Comparison of ENCODE assay signal across 9 cellular contexts in the genomic region with DNA sequence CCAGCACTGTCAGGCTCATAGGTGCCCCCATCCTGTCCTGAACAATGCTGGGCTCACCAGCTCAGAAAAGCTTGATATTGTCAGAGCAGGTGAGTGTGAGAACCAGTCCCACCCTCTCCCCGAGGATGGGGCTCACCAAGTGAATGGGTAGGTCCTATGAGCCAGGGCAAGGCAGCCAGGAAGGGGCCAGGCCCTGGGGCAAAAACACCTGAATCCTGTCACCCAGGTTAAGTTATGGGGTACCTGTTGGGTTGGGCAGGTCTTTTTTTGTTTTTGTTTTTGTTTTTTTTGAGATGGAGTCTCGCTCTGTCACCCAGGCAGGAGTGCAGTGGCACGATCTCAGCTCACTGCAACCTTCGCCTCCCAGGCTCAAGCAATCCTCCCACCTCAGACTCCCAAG. TPM values are rescaled to one million over a fixed set of nuclear protein-coding genes. Genes with fewer than 3 reads are reported as not detected.
DNase-seq lines count a peak whose midpoint lies in the region; ATAC-seq, FAIRE-seq and TF ChIP-seq lines count a peak whose summit lies in the region.
"Not testable (repeated sequence)": the region's sequence is repeated elsewhere in the genome, so short reads cannot be mapped to it uniquely, and the experiment has no call there.
"Had no signal": no experiment of that assay in that cellular context is flagged by ENCODE, and none has a peak within 500 bp of the region (broad histone marks: within the 10 kb centered on the region; RNA-seq: fewer than 3 reads in every experiment).

No MANE protein-coding gene starts in this region.

- not testable (repeated sequence) for H4K91ac ChIP-seq in IMR-90 (ENCODE audit: insufficient read depth, low read depth, low read length); mesenchymal stem cell (ENCODE audit: low read length)

- H3K36me3 ChIP-seq in HEK293 (ENCODE audit: control insufficient read depth in 2 of 2, insufficient read depth in 1 of 2, low read length in 2 of 2); K562 (ENCODE audit: control insufficient read depth, insufficient read depth, low read length): not testable (repeated sequence)
- peaks cover 50% of the 10 kb centered on the region for H3K36me3 ChIP-seq in IMR-90 (ENCODE audit: control insufficient read depth, insufficient read depth, low read length)
- H3K36me3 ChIP-seq in mesenchymal stem cell (ENCODE audit: control insufficient read depth in 1 of 2, insufficient read depth in 2 of 2, low read depth in 1 of 2, low read length in 2 of 2), result peaks cover 63 to 67% of the 10 kb centered on the region in 2 experiments

- not testable (repeated sequence) for H3K4me2 ChIP-seq in IMR-90 (ENCODE audit: low read depth, low read length); K562 (ENCODE audit: insufficient read depth, low read length); mesenchymal stem cell (ENCODE audit: low read length, poor library complexity, severe bottlenecking)

- not testable (repeated sequence) for DNase-seq in IMR-90; K562 (ENCODE audit: extremely low read depth in 1 of 4, low spot score in 3 of 4); mesenchymal stem cell

- not testable (repeated sequence) for TF ChIP-seq EP300 in K562 (IDR thresholded peaks at IDR 0.05; ENCODE audit: low read length)

- not testable (repeated sequence) for TF ChIP-seq RAD21 in IMR-90 (IDR thresholded peaks at IDR 0.05; ENCODE audit: low read length); K562 (CRISPR knock-in tag; conservative IDR thresholded peaks at IDR 0.05 in 1 of 2, IDR thresholded peaks at IDR 0.05 in 1 of 2)

- H3K18ac ChIP-seq in IMR-90 (ENCODE audit: low read depth, low read length); mesenchymal stem cell (ENCODE audit: low read depth in 1 of 2, low read length in 2 of 2): not testable (repeated sequence)

- H2AFZ ChIP-seq in IMR-90 (replicated peaks; ENCODE audit: low read length, poor library complexity); K562 (ENCODE audit: low read depth, low read length); mesenchymal stem cell (ENCODE audit: low read depth, low read length): not testable (repeated sequence)

- H3K27me3 ChIP-seq in IMR-90 (ENCODE audit: control insufficient read depth, insufficient read depth, low read length); mesenchymal stem cell (ENCODE audit: control insufficient read depth in 1 of 2, insufficient read depth in 1 of 2, low read length in 2 of 2): not testable (repeated sequence)
- peaks cover 11 to 51% of the 10 kb centered on the region in 2 experiments; a peak in 4 of 5 replicates for H3K27me3 ChIP-seq in K562 (ENCODE audit: control insufficient read depth in 2 of 2, insufficient read depth in 2 of 2, low read length in 2 of 2)

- H2BK15ac ChIP-seq in IMR-90 (ENCODE audit: low read depth, low read length), result not testable (repeated sequence)
- H2BK15ac ChIP-seq in mesenchymal stem cell (ENCODE audit: low read depth, poor library complexity, severe bottlenecking), result peak overlapping the region; percentile 17

- not testable (repeated sequence) for H3K79me1 ChIP-seq in IMR-90 (ENCODE audit: low read depth in 1 of 2, low read length in 2 of 2); mesenchymal stem cell (replicated peaks; ENCODE audit: low read length, poor library complexity, severe bottlenecking)

- H2BK120ac ChIP-seq in IMR-90 (ENCODE audit: low read depth, low read length); mesenchymal stem cell (ENCODE audit: low read depth, low read length): not testable (repeated sequence)

- TF ChIP-seq CTCF in HEK293 (tag by site-specific recombination; IDR thresholded peaks at IDR 0.05); IMR-90 (conservative IDR thresholded peaks at IDR 0.05; ENCODE audit: low read depth, low read length); K562 (IDR thresholded peaks at IDR 0.05 in 2 of 3, conservative IDR thresholded peaks at IDR 0.05 in 1 of 3; ENCODE audit: insufficient read depth in 2 of 3, low read depth in 1 of 3, low read length in 3 of 3): not testable (repeated sequence)

- not testable (repeated sequence) for BruUV-seq in IMR-90 (replicated peaks; lab: Mats Ljungman, UMichigan); K562 (replicated peaks; lab: Mats Ljungman, UMichigan)

- not testable (repeated sequence) for H3K9ac ChIP-seq in IMR-90 (ENCODE audit: low read depth, low read length); K562 (ENCODE audit: insufficient read depth in 1 of 2, low read depth in 2 of 2, low read length in 2 of 2); mesenchymal stem cell (ENCODE audit: low read length)

- H3K56ac ChIP-seq in IMR-90 (ENCODE audit: extremely low read depth, insufficient read depth, low read length), result not testable (repeated sequence)

- H3K9me3 ChIP-seq in HEK293 (ENCODE audit: control insufficient read depth, insufficient read depth, low read depth, low read length); IMR-90 (ENCODE audit: control insufficient read depth, insufficient read depth, low read length); K562 (replicated peaks; ENCODE audit: control insufficient read depth, insufficient read depth, low read depth, low read length); mesenchymal stem cell (ENCODE audit: control insufficient read depth, low read length): not testable (repeated sequence)

- POLR2A ChIA-PET in HEK293 (lab: Yijun Ruan, JAX); IMR-90 (lab: Charles Lee; ENCODE audit: unreplicated experiment); K562 (lab: Yijun Ruan, JAX): not testable (repeated sequence)

- H4K20me1 ChIP-seq in IMR-90 (ENCODE audit: insufficient read depth, low read length), result not testable (repeated sequence)
- peaks cover 11% of the 10 kb centered on the region; the same call in 1 of the 2 replicates for H4K20me1 ChIP-seq in K562 (replicated peaks; ENCODE audit: control insufficient read depth, insufficient read depth, low read length)

- H3K4ac ChIP-seq in IMR-90 (ENCODE audit: low read depth, low read length); mesenchymal stem cell (ENCODE audit: low read depth in 1 of 2, low read length in 2 of 2): not testable (repeated sequence)

- H3K9me1 ChIP-seq in IMR-90 (ENCODE audit: insufficient read depth, low read length); K562 (ENCODE audit: control insufficient read depth, insufficient read depth, low read length): not testable (repeated sequence)

- H3K27ac ChIP-seq in HEK293 (ENCODE audit: extremely low read depth, low read depth, low read length); IMR-90 (ENCODE audit: insufficient read depth, low read length); K562 (ENCODE audit: extremely low read depth, low read depth, low read length); mesenchymal stem cell (ENCODE audit: low read length, poor library complexity, severe bottlenecking): not testable (repeated sequence)

- CTCF ChIA-PET in HEK293 (lab: Yijun Ruan, JAX), result interaction anchor here (0.7 to 0.8 kb wide), 2 partner anchors 8 to 85 kb away, joined by 3 read pairs; no protein-coding TSS in a partner anchor
- CTCF ChIA-PET in IMR-90 (lab: Yijun Ruan, JAX); K562 (lab: Yijun Ruan, JAX; ENCODE audit: low intra/inter-chr PET ratio): not testable (repeated sequence)

- not testable (repeated sequence) for ATAC-seq in IMR-90 (ENCODE audit: low read depth); K562

- H2BK20ac ChIP-seq in IMR-90 (ENCODE audit: low read depth, low read length), result not testable (repeated sequence)

- not testable (repeated sequence) for H3K14ac ChIP-seq in IMR-90 (replicated peaks; ENCODE audit: low read depth, low read length); mesenchymal stem cell (ENCODE audit: low read length in 2 of 2)

- FAIRE-seq in K562 (lab: Jason Lieb, UNC), result not testable (repeated sequence)

- dilution Hi-C loops in IMR-90 (cut with HindIII; ENCODE audit: low sequenced_read_pairs, unreplicated experiment), result not testable (repeated sequence)

- not testable (repeated sequence) for H3K23ac ChIP-seq in IMR-90 (ENCODE audit: low read depth, low read length); mesenchymal stem cell (ENCODE audit: low read length in 2 of 2)

- H2BK12ac ChIP-seq in mesenchymal stem cell (ENCODE audit: low read length in 2 of 2), result not testable (repeated sequence)

- not testable (repeated sequence) for H4K5ac ChIP-seq in IMR-90 (ENCODE audit: low read depth, low read length)

- not testable (repeated sequence) for H2BK5ac ChIP-seq in IMR-90 (ENCODE audit: low read depth, low read length, poor library complexity, severe bottlenecking); mesenchymal stem cell (ENCODE audit: low read depth, low read length, poor library complexity, severe bottlenecking)

- H2AK5ac ChIP-seq in IMR-90 (ENCODE audit: low read depth, low read length); mesenchymal stem cell (ENCODE audit: low read length, severe bottlenecking): not testable (repeated sequence)

- not testable (repeated sequence) for H3K4me1 ChIP-seq in HEK293 (ENCODE audit: control insufficient read depth, insufficient read depth, low read length); IMR-90 (ENCODE audit: control insufficient read depth, insufficient read depth, low read length); K562 (replicated peaks in 1 of 2; ENCODE audit: control insufficient read depth in 2 of 2, insufficient read depth in 2 of 2, low read length in 2 of 2); mesenchymal stem cell (ENCODE audit: control insufficient read depth, insufficient read depth, low read depth, low read length)

- not testable (repeated sequence) for H4K8ac ChIP-seq in IMR-90 (ENCODE audit: low read depth in 2 of 2, low read length in 2 of 2); mesenchymal stem cell (ENCODE audit: low read length)

- WGBS in IMR-90 (ENCODE audit: extremely low coverage in 2 of 2, insufficient read length in 1 of 2), 2 experiments, result no CpG with 5 or more reads among the region's 4 CpGs
- WGBS in K562 (ENCODE audit: insufficient coverage, low coverage, missing lambda C conversion rate), result 2% methylated on average over 4 of the region's 4 CpGs
- WGBS in mesenchymal stem cell, result 98% methylated on average over 2 of the region's 4 CpGs

- TF ChIP-seq POLR2A in IMR-90 (IDR thresholded peaks at IDR 0.05; ENCODE audit: low read depth, low read length); K562 (conservative IDR thresholded peaks at IDR 0.05): not testable (repeated sequence)

- intact Hi-C loops in IMR-90 (cut with micrococcal nuclease); K562 (cut with micrococcal nuclease): not testable (repeated sequence)

- peak overlapping the region; percentile 1 for H2AK9ac ChIP-seq in IMR-90 (replicated peaks; ENCODE audit: low read depth, low read length, poor library complexity)

- in situ Hi-C loops in IMR-90 (cut with MboI; ENCODE audit: low sequenced_read_pairs); K562 (cut with MboI): not testable (repeated sequence)

- H3K79me2 ChIP-seq in K562 (ENCODE audit: control insufficient read depth, insufficient read depth, low read length), result not testable (repeated sequence)

- not testable (repeated sequence) for H3K4me3 ChIP-seq in HEK293 (ENCODE audit: low read depth, low read length); IMR-90 (ENCODE audit: insufficient read depth, low read depth, low read length); K562; mesenchymal stem cell (ENCODE audit: insufficient read depth in 1 of 2, low read depth in 1 of 2, low read length in 2 of 2)

RNA-seq across cellular contexts. Expression of a gene that starts 16.8 kb away (rescaled TPM):
- total RNA-seq in IMR-90 (2012; rRNA removed), result 0.83 and 1.4 TPM in 2 replicates
- 12.6 and 13.2 TPM in 2 replicates for polyA plus RNA-seq in IMR-90 (2012; rRNA removed)
- polyA plus RNA-seq in IMR-90 (2012; cell fraction: cytosol; rRNA removed), result 10.8 and 17.1 TPM in 2 replicates
- polyA plus RNA-seq in IMR-90 (2012; cell fraction: nucleus; rRNA removed; ENCODE audit: low replicate concordance), result 42.6 and 102 TPM in 2 replicates
- total RNA-seq in K562 (2011; cell fraction: chromatin; rRNA removed; ENCODE audit: low replicate concordance), result 0.76 TPM in 1 of 2 replicates, not detected in the other
- total RNA-seq in K562 (2011; cell fraction: nucleolus; rRNA removed), result 0.13 and 0.50 TPM in 2 replicates
- total RNA-seq in K562 (2011; cell fraction: nucleoplasm; rRNA removed), result 0.31 TPM in 1 of 2 replicates, not detected in the other
- total RNA-seq in K562 (2014; rRNA removed), result not detected in 2 replicates
- not detected in 2 replicates for total RNA-seq in K562 (2014; rRNA removed; fragmentation: Illumina TruSeq; extraction: Trizol)
- total RNA-seq in K562 (2015; rRNA removed; fragmentation: Illumina TruSeq; extraction: Trizol), result not detected in 2 replicates
- total RNA-seq in K562 (2021), result 0.07 and 0.13 TPM in 2 replicates
- 0.12 TPM in 1 of 2 replicates, not detected in the other for polyA plus RNA-seq in K562 (2011; rRNA removed)
- 0.06 and 0.09 TPM in 2 replicates for polyA plus RNA-seq in K562 (2011; cell fraction: cytosol; rRNA removed)
- polyA plus RNA-seq in K562 (2011; cell fraction: nucleus; rRNA removed), result 0.11 and 0.13 TPM in 2 replicates
- polyA plus RNA-seq in K562 (2012), result 0.03 and 0.21 TPM in 2 replicates
- not detected in 2 replicates for polyA plus RNA-seq in K562 (2014; fragmentation: Illumina TruSeq; extraction: Trizol)
- not detected for polyA plus RNA-seq in K562 (2014; fragmentation: Nextera tagmentation; extraction: Ambion mirVana)
- 0.05 TPM in 1 of 2 replicates, not detected in the other for polyA plus RNA-seq in K562 (2014; rRNA removed)
- 0.12 and 0.18 TPM in 2 replicates for polyA minus RNA-seq in K562 (2011; rRNA and poly(A)+ RNA removed)
- not detected in 2 replicates for polyA minus RNA-seq in K562 (2011; cell fraction: cytosol; rRNA and poly(A)+ RNA removed)
- 0.13 and 0.22 TPM in 2 replicates for polyA minus RNA-seq in K562 (2011; cell fraction: nucleus; rRNA and poly(A)+ RNA removed)
- polyA plus RNA-seq in mesenchymal stem cell (2013, experiment 1 of 2), result 14.1 TPM
- 13.0 TPM for polyA plus RNA-seq in mesenchymal stem cell (2013, experiment 2 of 2)
- total RNA-seq: CD4-positive, alpha-beta memory T cell; CD4-positive, CD25-positive, alpha-beta regulatory T cell; CD8-positive, alpha-beta T cell had no signal
- polyA plus RNA-seq: CD14-positive monocyte; CD4-positive, alpha-beta memory T cell; CD4-positive, CD25-positive, alpha-beta regulatory T cell; CD8-positive, alpha-beta memory T cell had no signal
